Comparison of ENCODE assay signal across 18 cellular contexts in genomic region chr12:130977046-130977758, GRCh38. TPM values are rescaled to one million over a fixed set of nuclear protein-coding genes. Genes with fewer than 3 reads are reported as not detected.
DNase-seq lines count a peak whose midpoint lies in the region; ATAC-seq and TF ChIP-seq lines count a peak whose summit lies in the region.
"Had no signal": no experiment of that assay in that cellular context is flagged by ENCODE, and none has a peak within 500 bp of the region (broad histone marks: within the 10 kb centered on the region; RNA-seq: fewer than 3 reads in every experiment).

No MANE protein-coding gene starts in this region.

- H3K4me2 ChIP-seq in DOHH2 (ENCODE audit: low read length), result peak overlapping the region; percentile 86

- H3F3A ChIP-seq in DOHH2 (ENCODE audit: control insufficient read depth, insufficient read depth), result peaks cover 25% of the 10 kb centered on the region

- H3K27ac ChIP-seq in DOHH2 (ENCODE audit: low read depth, low read length), result no peak overlapping the region
- H3K27ac ChIP-seq in coronary artery, result no peak overlapping the region
- H3K27ac ChIP-seq: GM23248 had no signal

- TF ChIP-seq CTCF in DOHH2 (IDR thresholded peaks at IDR 0.05; ENCODE audit: low read depth, low read length, poor library complexity, severe bottlenecking), result no peak
- TF ChIP-seq CTCF in coronary artery (IDR thresholded peaks at IDR 0.05), result no peak
- no peak for TF ChIP-seq CTCF in nephron progenitor cell (IDR thresholded peaks at IDR 0.05)
- TF ChIP-seq CTCF in GM10266 (IDR thresholded peaks at IDR 0.05; ENCODE audit: control insufficient read depth, insufficient read depth, low read depth, missing control alignments), result no peak

- peaks cover 33% of the 10 kb centered on the region for H3K4me1 Mint-ChIP-seq in nephron progenitor cell

- H3K27ac Mint-ChIP-seq in nephron progenitor cell, result peak overlapping the region; percentile 79

- no peaks in the 10 kb centered on the region for H4K20me1 ChIP-seq in DOHH2 (ENCODE audit: control insufficient read depth, insufficient read depth, low read depth, low read length)

- H3K9me2 ChIP-seq in DOHH2 (replicated peaks; ENCODE audit: control insufficient read depth, low read length), result no peaks in the 10 kb centered on the region

- H3K79me2 ChIP-seq in DOHH2 (ENCODE audit: control insufficient read depth, low read length), result peaks cover 7% of the 10 kb centered on the region

- H3K4me3 ChIP-seq in DOHH2 (ENCODE audit: low read length) (peak overlapping the region; percentile 66), coronary artery (no peak overlapping the region)
- H3K4me3 ChIP-seq: GM23248 had no signal

- H3K27me3 ChIP-seq in DOHH2 (ENCODE audit: control insufficient read depth, low read length), result no peaks in the 10 kb centered on the region

- peaks cover 7% of the 10 kb centered on the region for H3K36me3 Mint-ChIP-seq in nephron progenitor cell (ENCODE audit: low read depth)

- H3K9me3 ChIP-seq in DOHH2 (ENCODE audit: control insufficient read depth, insufficient read depth, low read length), result no peaks in the 10 kb centered on the region

- H3K4me3 Mint-ChIP-seq in nephron progenitor cell, result no peak overlapping the region
- H3K4me3 Mint-ChIP-seq: CD14-positive monocyte had no signal

- no peak for ATAC-seq in left lobe of liver
- ATAC-seq: SK-N-SH treated with all-trans-retinoic acid at 6 μM for 48 hours had no signal

- DNase-seq in NCI-H526 (lab: John Stamatoyannopoulos, UW), result peak; percentile 30 to 82
- peak; percentile 69 for DNase-seq in coronary artery (ENCODE audit: low spot score)
- no peak for DNase-seq in nephron progenitor cell
- DNase-seq in NCI-H1417 treated with DMSO at 0.1 percent for 48 hours (lab: John Stamatoyannopoulos, UW), result no peak
- DNase-seq in left lobe of liver (ENCODE audit: low spot score), result no peak
- DNase-seq in GM10266 (ENCODE audit: extremely low spot score), result no peak
- DNase-seq: ACHN, DMS 273 treated with DMSO at 0.1 percent for 48 hours, DND-41, GM23248, NCI-H1092 treated with DMSO at 0.1 percent for 48 hours, NCI-H2081, NCI-H2171 treated with DMSO at 0.1 percent for 48 hours, NCI-H446, SHP77 had no signal

- H3K27me3 Mint-ChIP-seq in nephron progenitor cell (ENCODE audit: low read depth, poor library complexity), result peaks cover 7% of the 10 kb centered on the region

- H3K36me3 ChIP-seq in DOHH2 (ENCODE audit: control insufficient read depth, low read length), result peaks cover 6% of the 10 kb centered on the region

- H3K4me1 ChIP-seq in DOHH2 (ENCODE audit: control insufficient read depth, low read length), result peaks cover 51% of the 10 kb centered on the region

- no peaks in the 10 kb centered on the region for H3K9me3 Mint-ChIP-seq in nephron progenitor cell

RNA-seq across cellular contexts. Expression of gene ADGRD1, which starts 23.5 kb away (rescaled TPM):
- total RNA-seq in left lobe of liver, result 11.6 TPM

Comparison
In these comparisons a context has a peak if more than half of its experiments do, and no peak if none do; other contexts are left out.
1. DNase-seq: peak in NCI-H526 (2 of 2) and coronary artery (single experiment); none in nephron progenitor cell (single experiment), NCI-H1417 treated with DMSO at 0.1 percent for 48 hours (single experiment), left lobe of liver (single experiment) and GM10266 (single experiment).